ENCODE assay signal across 19 cellular contexts in genomic region chr4:71473541-71474240, GRCh38.
"Had no signal": no experiment of that assay in that cellular context is flagged by ENCODE, and none has a peak within 500 bp of the region (broad histone marks: within the 10 kb centered on the region; RNA-seq: fewer than 3 reads in every experiment).

No MANE protein-coding gene starts in this region.

- ATAC-seq: body of pancreas, T-cell had no signal

- H3K27me3 ChIP-seq: body of pancreas, neural progenitor cell, transverse colon, vagina had no signal

- H2AFZ ChIP-seq: neural progenitor cell, parathyroid adenoma had no signal

- H3K9ac ChIP-seq: neural progenitor cell, parathyroid adenoma had no signal

- H3K36me3 ChIP-seq: neural progenitor cell, transverse colon, vagina had no signal

- H3K4me1 Mint-ChIP-seq: activated naive CD4-positive, alpha-beta T cell treated with anti-CD3 and anti-CD28 coated beads, Interleukin-2, amount 10 ng/mL, durations not matched to agents 7 days and 5 days; central memory CD8-positive, alpha-beta T cell; immature natural killer cell; neural progenitor cell; T-cell had no signal

- H3K4me3 Mint-ChIP-seq: activated naive CD4-positive, alpha-beta T cell treated with anti-CD3 and anti-CD28 coated beads, Interleukin-2, amount 10 ng/mL, durations not matched to agents 7 days and 5 days; central memory CD8-positive, alpha-beta T cell; immature natural killer cell; neural progenitor cell; T-cell had no signal

- H3K4me2 ChIP-seq: neural progenitor cell had no signal

- H3K36me3 Mint-ChIP-seq: activated naive CD4-positive, alpha-beta T cell treated with anti-CD3 and anti-CD28 coated beads, Interleukin-2, amount 10 ng/mL, durations not matched to agents 7 days and 5 days; neural progenitor cell; T-cell had no signal

- H3K27ac Mint-ChIP-seq: activated naive CD4-positive, alpha-beta T cell treated with anti-CD3 and anti-CD28 coated beads, Interleukin-2, amount 10 ng/mL, durations not matched to agents 7 days and 5 days; activated T-helper 2 cell treated with anti-CD3 and anti-CD28 coated beads, Interferon-gamma antibody, Interleukin-2, Interleukin-4, amounts not matched to agents 10 μg/mL and 5 μg/mL and 100 μg/mL, durations not matched to agents 14 hours and 24 hours and 36 hours; immature natural killer cell; neural progenitor cell; T-cell had no signal

- H3K4me3 ChIP-seq: body of pancreas, neural progenitor cell, transverse colon, vagina had no signal

- H3K4me1 ChIP-seq: body of pancreas, neural progenitor cell, parathyroid adenoma, transverse colon, vagina had no signal

- H3K9me3 ChIP-seq: body of pancreas, transverse colon, vagina had no signal

- H3K27me3 Mint-ChIP-seq: activated naive CD4-positive, alpha-beta T cell treated with anti-CD3 and anti-CD28 coated beads, Interleukin-2, amount 10 ng/mL, durations not matched to agents 7 days and 5 days; central memory CD8-positive, alpha-beta T cell; T-cell had no signal

- DNase-seq: activated CD4-positive, alpha-beta T cell treated with anti-CD3 and anti-CD28 coated beads for 1 hour; activated CD4-positive, alpha-beta T cell treated with anti-CD3 and anti-CD28 coated beads, Interleukin-2, amount 50 U/mL, for 4 hours; activated naive CD4-positive, alpha-beta T cell treated with anti-CD3 and anti-CD28 coated beads, Interleukin-2, amount 10 ng/mL, durations not matched to agents 7 days and 5 days; body of pancreas; cortex of kidney; effector CD8-positive, alpha-beta T cell; head of caudate nucleus; immature natural killer cell; stimulated activated CD4-positive, alpha-beta T cell treated with anti-CD3 and anti-CD28 coated beads, Interleukin-15, amount 100 ng/mL, for 24 hours; stimulated activated CD4-positive, alpha-beta T cell treated with anti-CD3 and anti-CD28 coated beads, Interleukin-4, amount 100 ng/mL, for 1 hour; stimulated activated naive CD4-positive, alpha-beta T cell; T-cell; transverse colon had no signal

- H3K27ac ChIP-seq: neural progenitor cell, parathyroid adenoma, transverse colon, vagina, VCaP had no signal

- H3K9me3 Mint-ChIP-seq: activated naive CD4-positive, alpha-beta T cell treated with anti-CD3 and anti-CD28 coated beads, Interleukin-2, amount 10 ng/mL, durations not matched to agents 7 days and 5 days; activated T-helper 2 cell treated with anti-CD3 and anti-CD28 coated beads, Interferon-gamma antibody, Interleukin-2, Interleukin-4, amounts not matched to agents 10 μg/mL and 5 μg/mL and 100 μg/mL, durations not matched to agents 14 hours and 24 hours and 36 hours; central memory CD8-positive, alpha-beta T cell; immature natural killer cell; neural progenitor cell had no signal
